Comparison of ENCODE assay signal across 8 cellular contexts in genomic region chr7:118352854-118353453, GRCh38.
DNase-seq lines count a peak whose midpoint lies in the region; ATAC-seq, FAIRE-seq and TF ChIP-seq lines count a peak whose summit lies in the region.

No MANE protein-coding gene starts in this region.

- no peak for TF ChIP-seq CTCF in upper lobe of left lung (IDR thresholded peaks at IDR 0.05)

- in situ Hi-C loops in ACHN (cut with HindIII; ENCODE audit: low pct_ligation_motif_present, low pct_unique_long_range_greater_than_20kb, low sequenced_read_pairs), result no loop called here

- no peak overlapping the region for H3K4me3 ChIP-seq in upper lobe of left lung

- TF ChIP-seq EP300 in upper lobe of left lung (IDR thresholded peaks at IDR 0.05), result no peak

- H3K27me3 ChIP-seq in upper lobe of left lung, result no peaks in the 10 kb centered on the region

- no peak for TF ChIP-seq POLR2A in upper lobe of left lung (IDR thresholded peaks at IDR 0.05)

- 62 to 65% methylated on average over 3 of the region's 3 CpGs for WGBS in upper lobe of left lung, 2 donors

- peak; percentile 65 for ATAC-seq in HG02623 (IDR thresholded peaks at IDR 0.05; ENCODE audit: unreplicated experiment)
- ATAC-seq in GM21526 (IDR thresholded peaks at IDR 0.05; ENCODE audit: low FRiP score, unreplicated experiment), result no peak
- no peak for ATAC-seq in HG03175 (IDR thresholded peaks at IDR 0.05; ENCODE audit: unreplicated experiment)
- ATAC-seq in upper lobe of left lung (ENCODE audit: low FRiP score in 2 of 2), result no peak

- H3K4me1 ChIP-seq in upper lobe of left lung, result no peaks in the 10 kb centered on the region

- no peaks in the 10 kb centered on the region for H3K36me3 ChIP-seq in upper lobe of left lung

- H3K27ac ChIP-seq in upper lobe of left lung, result no peak overlapping the region

- peak; percentile 86 for FAIRE-seq in endometrium (lab: Jason Lieb, UNC)

- no peaks in the 10 kb centered on the region for H3K9me3 ChIP-seq in upper lobe of left lung

- DNase-seq in ACHN (peak; percentile 69), NCI-H774 (lab: John Stamatoyannopoulos, UW) (peak; percentile 28), upper lobe of left lung (no peak)
- no peak for DNase-seq in activated CD4-positive, alpha-beta T cell treated with anti-CD3 and anti-CD28 coated beads for 1 hour

Comparison
In these comparisons a context has a peak if more than half of its experiments do, and no peak if none do; other contexts are left out.
1. DNase-seq: peak in ACHN (single experiment) and NCI-H774 (single experiment); none in activated CD4-positive, alpha-beta T cell treated with anti-CD3 and anti-CD28 coated beads for 1 hour (single experiment) and upper lobe of left lung (0 of 2).